2 cellular contexts compared by ENCODE assay signal in genomic region chr19:39384839-39385568, GRCh38.
TF ChIP-seq lines count a peak whose summit lies in the region.

No MANE protein-coding gene starts in this region.

TF ChIP-seq in IMR-90, 13 proteins besides CTCF, POLR2A, EP300 and RAD21:
- TF ChIP-seq CHD1 (IDR thresholded peaks at IDR 0.05; ENCODE audit: low read depth, low read length) (no peak), BHLHE40 (IDR thresholded peaks at IDR 0.05; ENCODE audit: low read depth, low read length) (no peak), FOS (IDR thresholded peaks at IDR 0.05; ENCODE audit: low read depth, low read length) (no peak), MAFK (IDR thresholded peaks at IDR 0.05; ENCODE audit: low read depth, low read length) (no peak), NFE2L2 (IDR thresholded peaks at IDR 0.05; ENCODE audit: low read depth, low read length) (no peak), RFX5 (IDR thresholded peaks at IDR 0.05; ENCODE audit: low read depth, low read length) (no peak), MAZ (IDR thresholded peaks at IDR 0.05; ENCODE audit: borderline replicate concordance, low read depth, low read length) (no peak), RCOR1 (IDR thresholded peaks at IDR 0.05; ENCODE audit: insufficient replicate concordance, low read length) (no peak), SMC3 (IDR thresholded peaks at IDR 0.05; ENCODE audit: low read depth, low read length) (no peak), MXI1 (IDR thresholded peaks at IDR 0.05; ENCODE audit: borderline replicate concordance, low read depth, low read length) (no peak), CEBPB (IDR thresholded peaks at IDR 0.05; ENCODE audit: low read depth, low read length) (no peak)
- TF ChIP-seq, protein P1, sequence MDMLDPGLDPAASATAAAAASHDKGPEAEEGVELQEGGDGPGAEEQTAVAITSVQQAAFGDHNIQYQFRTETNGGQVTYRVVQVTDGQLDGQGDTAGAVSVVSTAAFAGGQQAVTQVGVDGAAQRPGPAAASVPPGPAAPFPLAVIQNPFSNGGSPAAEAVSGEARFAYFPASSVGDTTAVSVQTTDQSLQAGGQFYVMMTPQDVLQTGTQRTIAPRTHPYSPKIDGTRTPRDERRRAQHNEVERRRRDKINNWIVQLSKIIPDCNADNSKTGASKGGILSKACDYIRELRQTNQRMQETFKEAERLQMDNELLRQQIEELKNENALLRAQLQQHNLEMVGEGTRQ (IDR thresholded peaks at IDR 0.05; ENCODE audit: low read depth, low read length), result no peak
- TF ChIP-seq, protein P2, sequence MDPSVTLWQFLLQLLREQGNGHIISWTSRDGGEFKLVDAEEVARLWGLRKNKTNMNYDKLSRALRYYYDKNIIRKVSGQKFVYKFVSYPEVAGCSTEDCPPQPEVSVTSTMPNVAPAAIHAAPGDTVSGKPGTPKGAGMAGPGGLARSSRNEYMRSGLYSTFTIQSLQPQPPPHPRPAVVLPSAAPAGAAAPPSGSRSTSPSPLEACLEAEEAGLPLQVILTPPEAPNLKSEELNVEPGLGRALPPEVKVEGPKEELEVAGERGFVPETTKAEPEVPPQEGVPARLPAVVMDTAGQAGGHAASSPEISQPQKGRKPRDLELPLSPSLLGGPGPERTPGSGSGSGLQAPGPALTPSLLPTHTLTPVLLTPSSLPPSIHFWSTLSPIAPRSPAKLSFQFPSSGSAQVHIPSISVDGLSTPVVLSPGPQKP (IDR thresholded peaks at IDR 0.05; ENCODE audit: borderline replicate concordance, low read depth, low read length), result no peak
TF ChIP-seq in IMR-90: peak in this region for 0.

TF ChIP-seq in K562, 482 proteins besides CTCF, POLR2A, EP300 and RAD21:
- TF ChIP-seq POLR2G (IDR thresholded peaks at IDR 0.05; ENCODE audit: low read depth, low read length), result peak; percentile 16; the same call in 1 of the 2 replicates
- TF ChIP-seq TBP (optimal IDR thresholded peaks at IDR 0.05; ENCODE audit: low read depth, low read length), result no peak
